ENCODE assay signal across 23 cellular contexts in the genomic region with DNA sequence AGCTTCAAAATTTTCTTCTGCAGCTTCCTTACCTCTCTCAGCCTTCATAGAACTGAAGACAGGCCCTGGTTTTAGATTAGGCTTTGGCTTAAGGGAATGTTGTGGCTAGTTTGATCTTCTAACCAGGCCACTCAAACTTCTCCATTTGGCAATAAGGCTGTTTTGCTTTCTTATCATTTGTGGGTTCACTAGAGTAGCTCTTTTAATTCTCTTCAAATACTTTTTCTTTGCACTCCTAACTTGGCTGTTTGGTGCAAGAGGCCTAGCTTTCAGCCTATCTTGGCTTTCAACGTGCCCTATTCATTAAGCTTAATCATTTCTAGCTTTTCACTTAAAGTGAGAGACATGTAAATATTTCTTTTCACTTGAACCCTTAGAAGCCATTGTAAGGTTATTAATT.
"Had no signal": no experiment of that assay in that cellular context is flagged by ENCODE, and none has a peak within 500 bp of the region (broad histone marks: within the 10 kb centered on the region; RNA-seq: fewer than 3 reads in every experiment).

No MANE protein-coding gene starts in this region.

- DNase-seq: activated CD8-positive, alpha-beta T cell treated with anti-CD3 and anti-CD28 coated beads for 36 hours; activated effector memory CD4-positive, alpha-beta T cell treated with Interleukin-2 at 50 U/mL for 16 hours; activated naive CD4-positive, alpha-beta T cell treated with anti-CD3 and anti-CD28 coated beads, Interleukin-2, amount 10 ng/mL, durations not matched to agents 7 days and 5 days; activated T-cell treated with anti-CD3 and anti-CD28 coated beads, Interleukin-2, amount 50 U/mL, for 24 hours; brain microvascular endothelial cell; central memory CD4-positive, alpha-beta T cell; colonic mucosa; endodermal cell; foreskin melanocyte; glutamatergic neuron; hippocampal formation; islet precursor cell; left colon; occipital lobe; posterior cingulate gyrus; retina; spleen; stimulated activated CD4-positive, alpha-beta T cell treated with anti-CD3 and anti-CD28 coated beads, Interleukin-4, amount 100 ng/mL, for 4 hours; WERI-Rb-1 had no signal

- H3K27me3 Mint-ChIP-seq: activated CD8-positive, alpha-beta T cell treated with anti-CD3 and anti-CD28 coated beads for 36 hours; activated naive CD4-positive, alpha-beta T cell treated with anti-CD3 and anti-CD28 coated beads, Interleukin-2, amount 10 ng/mL, durations not matched to agents 7 days and 5 days; activated T-cell treated with anti-CD3 and anti-CD28 coated beads, Interleukin-2, amount 50 U/mL, for 24 hours; stimulated activated memory B cell treated with anti-CD40 and anti-IgM and Interleukin-4, amounts not matched to agents 10 μg/mL and 1 μg/mL and 100 μg/mL, for 72 hours had no signal

- H3K27me3 ChIP-seq: brain microvascular endothelial cell, colonic mucosa, spleen had no signal

- H3K4me3 ChIP-seq: colonic mucosa, spleen, thoracic aorta had no signal

- H3K36me3 ChIP-seq: colonic mucosa had no signal

- H3K27ac Mint-ChIP-seq: activated CD8-positive, alpha-beta T cell treated with anti-CD3 and anti-CD28 coated beads for 36 hours; activated naive CD4-positive, alpha-beta T cell treated with anti-CD3 and anti-CD28 coated beads, Interleukin-2, amount 10 ng/mL, durations not matched to agents 7 days and 5 days; activated T-cell treated with anti-CD3 and anti-CD28 coated beads, Interleukin-2, amount 50 U/mL, for 24 hours; endodermal cell; mesothelial cell of epicardium; stimulated activated memory B cell treated with anti-CD40 and anti-IgM and Interleukin-4, amounts not matched to agents 10 μg/mL and 1 μg/mL and 100 μg/mL, for 72 hours had no signal

- H3K9me3 ChIP-seq: colonic mucosa, spleen, thoracic aorta had no signal

- H3K4me3 Mint-ChIP-seq: activated CD8-positive, alpha-beta T cell treated with anti-CD3 and anti-CD28 coated beads for 36 hours; activated naive CD4-positive, alpha-beta T cell treated with anti-CD3 and anti-CD28 coated beads, Interleukin-2, amount 10 ng/mL, durations not matched to agents 7 days and 5 days; activated T-cell treated with anti-CD3 and anti-CD28 coated beads, Interleukin-2, amount 50 U/mL, for 24 hours; endodermal cell; mesothelial cell of epicardium; stimulated activated memory B cell treated with anti-CD40 and anti-IgM and Interleukin-4, amounts not matched to agents 10 μg/mL and 1 μg/mL and 100 μg/mL, for 72 hours had no signal

- H3K4me1 ChIP-seq: colonic mucosa had no signal

- H3K9me3 Mint-ChIP-seq: activated CD8-positive, alpha-beta T cell treated with anti-CD3 and anti-CD28 coated beads for 36 hours; activated naive CD4-positive, alpha-beta T cell treated with anti-CD3 and anti-CD28 coated beads, Interleukin-2, amount 10 ng/mL, durations not matched to agents 7 days and 5 days; activated T-cell treated with anti-CD3 and anti-CD28 coated beads, Interleukin-2, amount 50 U/mL, for 24 hours; endodermal cell; stimulated activated memory B cell treated with anti-CD40 and anti-IgM and Interleukin-4, amounts not matched to agents 10 μg/mL and 1 μg/mL and 100 μg/mL, for 72 hours had no signal

- H3K27ac ChIP-seq: brain microvascular endothelial cell, colonic mucosa, epithelial cell of prostate, spleen, thoracic aorta, WERI-Rb-1 had no signal

- H3K4me1 Mint-ChIP-seq: activated naive CD4-positive, alpha-beta T cell treated with anti-CD3 and anti-CD28 coated beads, Interleukin-2, amount 10 ng/mL, durations not matched to agents 7 days and 5 days; stimulated activated memory B cell treated with anti-CD40 and anti-IgM and Interleukin-4, amounts not matched to agents 10 μg/mL and 1 μg/mL and 100 μg/mL, for 72 hours had no signal

- ATAC-seq: activated CD8-positive, alpha-beta T cell treated with anti-CD3 and anti-CD28 coated beads for 36 hours; left colon; stimulated activated memory B cell treated with anti-CD40 and anti-IgM and Interleukin-4, amounts not matched to agents 10 μg/mL and 1 μg/mL and 100 μg/mL, for 72 hours had no signal
